Comparison of ENCODE assay signal across 25 cellular contexts in genomic region chr11:1165256-1166041, GRCh38. TPM values are rescaled to one million over a fixed set of nuclear protein-coding genes. Genes with fewer than 3 reads are reported as not detected.
DNase-seq lines count a peak whose midpoint lies in the region; ATAC-seq and TF ChIP-seq lines count a peak whose summit lies in the region.
"Had no signal": no experiment of that assay in that cellular context is flagged by ENCODE, and none has a peak within 500 bp of the region (broad histone marks: within the 10 kb centered on the region; RNA-seq: fewer than 3 reads in every experiment).

No MANE protein-coding gene starts in this region.

- H3K9me3 ChIP-seq in SK-N-SH (no peaks in the 10 kb centered on the region), Peyer's patch (no peaks in the 10 kb centered on the region), mucosa of descending colon (no peaks in the 10 kb centered on the region), BE2C (no peaks in the 10 kb centered on the region)
- H3K9me3 ChIP-seq: SJSA1 had no signal

- TF ChIP-seq EP300 in SK-N-SH (IDR thresholded peaks at IDR 0.05; ENCODE audit: borderline replicate concordance in 1 of 2, low read depth in 1 of 2, low read length in 1 of 2): no peak

- H3K9ac ChIP-seq in SK-N-SH: no peak overlapping the region

- H3K27ac ChIP-seq in SK-N-SH (ENCODE audit: low read depth in 2 of 2, low read length in 1 of 2) (no peak overlapping the region), Peyer's patch (no peak overlapping the region)
- H3K27ac ChIP-seq: 22Rv1, SJSA1 had no signal

- no peak overlapping the region for H3K4me2 ChIP-seq in SK-N-SH

- no peak overlapping the region for H2AFZ ChIP-seq in SK-N-SH (ENCODE audit: low read depth)

- no peaks in the 10 kb centered on the region for H3K9me2 ChIP-seq in SK-N-SH

- H3K27me3 ChIP-seq in SK-N-SH (ENCODE audit: insufficient read depth): no peaks in the 10 kb centered on the region
- no peaks in the 10 kb centered on the region for H3K27me3 ChIP-seq in Peyer's patch
- no peaks in the 10 kb centered on the region for H3K27me3 ChIP-seq in BE2C
- H3K27me3 ChIP-seq: SJSA1 had no signal

- no peak for TF ChIP-seq POLR2A in Peyer's patch (IDR thresholded peaks at IDR 0.05)

- TF ChIP-seq RAD21 in SK-N-SH (IDR thresholded peaks at IDR 0.05; ENCODE audit: low read length): no peak

- H4K20me1 ChIP-seq in SK-N-SH (ENCODE audit: insufficient read depth): no peaks in the 10 kb centered on the region

- TF ChIP-seq CTCF in SK-N-SH (IDR thresholded peaks at IDR 0.05) (no peak), Peyer's patch (IDR thresholded peaks at IDR 0.05) (no peak), mucosa of descending colon (IDR thresholded peaks at IDR 0.05) (no peak), BE2C (IDR thresholded peaks at IDR 0.05; ENCODE audit: low read depth, low read length) (no peak)

- peak; percentile 30 for DNase-seq in SK-N-SH
- peak; percentile 24 for DNase-seq in 8988T
- DNase-seq in Peyer's patch: peak in 2 of 3 donors; percentile 30 to 34
- DNase-seq in mucosa of descending colon: peak in 2 of 3 donors; percentile 14 to 36
- DNase-seq in BE2C: no peak
- no peak for DNase-seq in kidney tubule cell (ENCODE audit: low spot score)
- DNase-seq: activated CD4-positive, alpha-beta T cell treated with anti-CD3 and anti-CD28 coated beads for 48 hours; AML-193; DMS53; mesendoderm; naive B cell; NCI-H1048; NCI-H1694 treated with DMSO at 0.1 percent for 48 hours; NCI-H2171 treated with DMSO at 0.1 percent for 48 hours; NCI-H526; nucleus accumbens; retina had no signal

- ATAC-seq in SK-N-SH treated with all-trans-retinoic acid at 6 μM for 48 hours (no peak), mucosa of descending colon (no peak), GM19035 (IDR thresholded peaks at IDR 0.05; ENCODE audit: unreplicated experiment) (no peak)

- CTCF ChIA-PET in SK-N-SH (lab: Yijun Ruan, JAX): no interaction called here

- H3K36me3 ChIP-seq in SK-N-SH (replicated peaks in 1 of 2; ENCODE audit: control insufficient read depth in 1 of 2, insufficient read depth in 2 of 2, low read length in 1 of 2) (no peaks in the 10 kb centered on the region), Peyer's patch (no peaks in the 10 kb centered on the region), mucosa of descending colon (ENCODE audit: low read depth) (no peaks in the 10 kb centered on the region), BE2C (no peaks in the 10 kb centered on the region)
- H3K36me3 ChIP-seq: SJSA1 had no signal

- intact Hi-C loops in mucosa of descending colon (cut with DNase I, micrococcal nuclease): no loop called here

- no peaks in the 10 kb centered on the region for H3K4me1 ChIP-seq in SK-N-SH (ENCODE audit: control insufficient read depth in 1 of 2, insufficient read depth in 2 of 2, low read depth in 1 of 2, low read length in 1 of 2)
- H3K4me1 ChIP-seq in Peyer's patch: no peaks in the 10 kb centered on the region
- H3K4me1 ChIP-seq in mucosa of descending colon (ENCODE audit: low read depth): no peaks in the 10 kb centered on the region
- H3K4me1 ChIP-seq in BE2C: no peaks in the 10 kb centered on the region
- H3K4me1 ChIP-seq: SJSA1 had no signal

- no peaks in the 10 kb centered on the region for H3K79me2 ChIP-seq in SK-N-SH (ENCODE audit: insufficient read depth)

- POLR2A ChIA-PET in SK-N-SH (lab: Yijun Ruan, JAX): no interaction called here

- no peak overlapping the region for H3K4me3 ChIP-seq in SK-N-SH (ENCODE audit: low read depth in 2 of 2, low read length in 1 of 2)
- H3K4me3 ChIP-seq in Peyer's patch: no peak overlapping the region
- no peak overlapping the region for H3K4me3 ChIP-seq in mucosa of descending colon
- no peak overlapping the region for H3K4me3 ChIP-seq in BE2C (ENCODE audit: low read depth, low read length)
- H3K4me3 ChIP-seq: SJSA1 had no signal

- no peaks in the 10 kb centered on the region for H3F3A ChIP-seq in SK-N-SH (replicated peaks; ENCODE audit: insufficient read depth)

- 27% methylated on average over 3 of the region's 30 CpGs for WGBS in SK-N-SH (ENCODE audit: low lambda C conversion rate)

TF ChIP-seq in SK-N-SH, 30 proteins besides CTCF, POLR2A, EP300 and RAD21 (continues in another document):
- no peak for TF ChIP-seq ELF1 (IDR thresholded peaks at IDR 0.05)
- no peak for TF ChIP-seq IRF3 (IDR thresholded peaks at IDR 0.05; ENCODE audit: low read depth, low read length)
- TF ChIP-seq POLR2AphosphoS5 (IDR thresholded peaks at IDR 0.05; ENCODE audit: low read depth, low read length): no peak
- TF ChIP-seq RFX5 (IDR thresholded peaks at IDR 0.05; ENCODE audit: low read length): no peak
- no peak for TF ChIP-seq YY1 (IDR thresholded peaks at IDR 0.05; ENCODE audit: low read depth)
- no peak for TF ChIP-seq PBX3 (IDR thresholded peaks at IDR 0.05)
- TF ChIP-seq FOSL2 (IDR thresholded peaks at IDR 0.05; ENCODE audit: borderline replicate concordance, low read depth): no peak
- TF ChIP-seq GABPA (IDR thresholded peaks at IDR 0.05; ENCODE audit: low read depth): no peak

TF ChIP-seq in SK-N-SH treated with all-trans-retinoic acid at 6 μM for 48 hours, 23 proteins besides CTCF, POLR2A, EP300 and RAD21 (continues in another document):
- TF ChIP-seq CREB5 (CRISPR knock-in tag; IDR thresholded peaks at IDR 0.05; ENCODE audit: low read depth): no peak
- no peak for TF ChIP-seq ZFP3 (CRISPR knock-in tag; IDR thresholded peaks at IDR 0.05)
- no peak for TF ChIP-seq ESRRG (CRISPR knock-in tag; IDR thresholded peaks at IDR 0.05)
- TF ChIP-seq PATZ1 (CRISPR knock-in tag; IDR thresholded peaks at IDR 0.05; ENCODE audit: borderline replicate concordance): no peak
- no peak for TF ChIP-seq ARNTL (CRISPR knock-in tag; IDR thresholded peaks at IDR 0.05; ENCODE audit: borderline replicate concordance, low read depth)
- TF ChIP-seq CSRNP3 (CRISPR knock-in tag; IDR thresholded peaks at IDR 0.05): no peak
- no peak for TF ChIP-seq POU6F1 (CRISPR knock-in tag; IDR thresholded peaks at IDR 0.05; ENCODE audit: borderline replicate concordance, low read depth)

RNA-seq across cellular contexts. Expression of gene MUC5AC, which starts 7.7 kb away (rescaled TPM):
- not detected in 2 replicates for polyA plus RNA-seq in SK-N-SH (2012; rRNA removed)
- polyA plus RNA-seq in SK-N-SH (2012; cell fraction: cytosol; rRNA removed): not detected in 2 replicates
- not detected in 2 replicates for polyA plus RNA-seq in SK-N-SH (2012; cell fraction: nucleus; rRNA removed)
- total RNA-seq in Peyer's patch: not detected
- under 1 TPM in 2 of 3 donors, not detected in 1; 0.03 to 0.63 TPM for total RNA-seq in mucosa of descending colon
- not detected for polyA plus RNA-seq in BE2C (2012; ENCODE audit: insufficient read depth, insufficient read length, low read depth)
- total RNA-seq: glomerular endothelial cell, LHCN-M2, subcutaneous adipose tissue, ureter had no signal

RNA-seq across cellular contexts. Expression of gene MUC5B, which starts 57.4 kb away (rescaled TPM):
- not detected in 2 replicates for polyA plus RNA-seq in SK-N-SH (2012; rRNA removed)
- polyA plus RNA-seq in SK-N-SH (2012; cell fraction: cytosol; rRNA removed): not detected in 2 replicates
- not detected in 2 replicates for polyA plus RNA-seq in SK-N-SH (2012; cell fraction: nucleus; rRNA removed)
- total RNA-seq in Peyer's patch: 10 to 100 TPM in 2 of 4 donors, 1 to 10 TPM in 1, under 1 TPM in 1; 0.18 to 25.6 (median 10.5) TPM
- total RNA-seq in mucosa of descending colon: 100 to 1,000 TPM; 133 to 431 (median 135) TPM
- polyA plus RNA-seq in BE2C (2012; ENCODE audit: insufficient read depth, insufficient read length, low read depth): not detected
- total RNA-seq: glomerular endothelial cell, LHCN-M2, SJSA1, subcutaneous adipose tissue, ureter had no signal

Comparison
In these comparisons a context has a peak if more than half of its experiments do, and no peak if none do; other contexts are left out.
1. DNase-seq: peak in SK-N-SH (single experiment), 8988T (single experiment), Peyer's patch (2 of 3) and mucosa of descending colon (2 of 3); none in BE2C (single experiment) and kidney tubule cell (single experiment).
2. RNA of gene MUC5B, which starts 57.4 kb away (total RNA-seq): 133 to 431 TPM in mucosa of descending colon; 0.18 to 25.6 TPM in Peyer's patch; every median in the first group is over 4 times any median in the second.